21 cellular contexts compared by ENCODE assay signal in genomic region chr15:66095871-66096710, GRCh38.
DNase-seq lines count a peak whose midpoint lies in the region; TF ChIP-seq lines count a peak whose summit lies in the region.
"Had no signal": no experiment of that assay in that cellular context is flagged by ENCODE, and none has a peak within 500 bp of the region (broad histone marks: within the 10 kb centered on the region; RNA-seq: fewer than 3 reads in every experiment).

No MANE protein-coding gene starts in this region.

- H3K36me3 ChIP-seq in spleen, result no peaks in the 10 kb centered on the region
- no peaks in the 10 kb centered on the region for H3K36me3 ChIP-seq in hepatocyte (replicated peaks; ENCODE audit: insufficient read depth, low read depth)
- H3K36me3 ChIP-seq: esophagus squamous epithelium, gastroesophageal sphincter, prostate gland had no signal

- peaks cover 0 to 17% (median 0%) of the 10 kb centered on the region in 7 donors for H3K27me3 ChIP-seq in spleen (replicated peaks in 1 of 7)
- no peaks in the 10 kb centered on the region for H3K27me3 ChIP-seq in hepatocyte
- H3K27me3 ChIP-seq: testis had no signal

- 68 to 87% (median 77%) methylated on average over 10 to 15 of the region's 15 CpGs for WGBS in spleen, 5 donors
- WGBS in hepatocyte (ENCODE audit: low lambda C conversion rate, missing lambda C conversion rate), result 73% methylated on average over 15 of the region's 15 CpGs

- intact Hi-C loops in spleen (cut with DNase I; ENCODE audit: low total_unique reads), result no loop called here

- TF ChIP-seq POLR2A in spleen (IDR thresholded peaks at IDR 0.05), result no peak

- H3K27ac ChIP-seq in spleen, result no peak overlapping the region
- H3K27ac ChIP-seq in hepatocyte, result no peak overlapping the region
- H3K27ac ChIP-seq: esophagus squamous epithelium, gastroesophageal sphincter, prostate gland, skin epidermis, testis had no signal

- H3K9me3 ChIP-seq in spleen (no peaks in the 10 kb centered on the region), hepatocyte (ENCODE audit: low read depth) (no peaks in the 10 kb centered on the region)
- H3K9me3 ChIP-seq: esophagus squamous epithelium, gastroesophageal sphincter, prostate gland, testis had no signal

- H3K4me3 ChIP-seq in spleen, result no peak overlapping the region
- H3K4me3 ChIP-seq in hepatocyte, result no peak overlapping the region
- H3K4me3 ChIP-seq: esophagus squamous epithelium, gastroesophageal sphincter, prostate gland, skin epidermis, testis had no signal

- no peaks in the 10 kb centered on the region for H3K9me2 ChIP-seq in hepatocyte (replicated peaks; ENCODE audit: insufficient read depth)

- TF ChIP-seq CTCF in spleen (IDR thresholded peaks at IDR 0.05 in 8 of 11, conservative IDR thresholded peaks at IDR 0.05 in 3 of 11) (no peak), hepatocyte (IDR thresholded peaks at IDR 0.05; ENCODE audit: poor library complexity) (no peak)

- no peaks in the 10 kb centered on the region for H3K4me1 ChIP-seq in spleen
- H3K4me1 ChIP-seq in hepatocyte (ENCODE audit: insufficient read depth), result no peaks in the 10 kb centered on the region
- H3K4me1 ChIP-seq: esophagus squamous epithelium, gastroesophageal sphincter, prostate gland, testis had no signal

- H2AFZ ChIP-seq in hepatocyte, result no peak overlapping the region

- no peaks in the 10 kb centered on the region for H4K20me1 ChIP-seq in hepatocyte (ENCODE audit: insufficient read depth, poor library complexity, severe bottlenecking)

- no peaks in the 10 kb centered on the region for H3K79me2 ChIP-seq in hepatocyte

- no peak overlapping the region for H3K4me2 ChIP-seq in hepatocyte

- DNase-seq in NCI-H1694 (lab: John Stamatoyannopoulos, UW) (peak; percentile 72), SHP77 (lab: John Stamatoyannopoulos, UW) (peak; percentile 55 to 69), mesenteric fat pad (ENCODE audit: low spot score) (peak; percentile 76), spleen (peak; percentile 45), hepatocyte (ENCODE audit: low spot score) (no peak), foreskin melanocyte (no peak)
- DNase-seq in activated T-cell treated with anti-CD3 and anti-CD28 coated beads, Interleukin-2, amount 50 U/mL, for 48 hours, result no peak
- DNase-seq: activated CD4-positive, alpha-beta T cell treated with anti-CD3 and anti-CD28 coated beads for 48 hours; activated naive CD4-positive, alpha-beta T cell treated with anti-CD3 and anti-CD28 coated beads, Interleukin-2, amount 50 U/mL, for 16 hours; amygdala; esophagus squamous epithelium; HFFc6; KG1; left ventricle myocardium superior; MM.1S; NCI-H1436; NCI-H510A treated with DMSO at 0.1 percent for 48 hours; testis had no signal

Comparison
In these comparisons a context has a peak if more than half of its experiments do, and no peak if none do; other contexts are left out.
1. DNase-seq: peak in NCI-H1694 (single experiment), SHP77 (2 of 2), mesenteric fat pad (single experiment) and spleen (single experiment); none in hepatocyte (single experiment), foreskin melanocyte (single experiment) and activated T-cell treated with anti-CD3 and anti-CD28 coated beads, Interleukin-2, amount 50 U/mL, for 48 hours (0 of 2).